Comparison of ENCODE assay signal across 22 cellular contexts in the genomic region with DNA sequence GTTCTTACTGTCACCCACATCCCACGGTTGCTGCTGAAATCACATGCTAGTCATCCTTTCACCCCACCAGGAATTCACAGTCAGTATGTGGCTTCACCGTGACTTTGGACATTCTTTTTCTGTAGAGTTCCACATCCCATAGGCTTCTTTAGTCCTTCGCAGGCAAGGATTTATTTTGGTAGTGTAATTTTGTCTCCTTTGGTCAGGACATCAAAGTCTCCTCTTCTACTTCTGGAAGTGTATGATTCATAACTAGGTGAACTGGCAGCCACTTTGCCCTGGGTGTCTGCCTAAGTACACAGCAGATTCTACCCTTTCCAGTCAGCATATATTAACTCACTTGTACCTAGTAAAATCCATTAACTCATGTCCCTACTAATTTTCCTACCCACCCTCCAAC.
"Had no signal": no experiment of that assay in that cellular context is flagged by ENCODE, and none has a peak within 500 bp of the region (broad histone marks: within the 10 kb centered on the region; RNA-seq: fewer than 3 reads in every experiment).

No MANE protein-coding gene starts in this region.

- H3K9me3 Mint-ChIP-seq: activated CD4-positive, alpha-beta memory T cell treated with anti-CD3 and anti-CD28 coated beads, Interleukin-2, amount 10 ng/mL, durations not matched to agents 7 days and 5 days; activated naive CD4-positive, alpha-beta T cell treated with anti-CD3 and anti-CD28 coated beads, Interleukin-2, amount 50 U/mL, for 72 hours had no signal

- H3K4me3 ChIP-seq: breast epithelium, gastroesophageal sphincter, heart right ventricle, right atrium auricular region, transverse colon had no signal

- ATAC-seq: activated naive CD4-positive, alpha-beta T cell treated with anti-CD3 and anti-CD28 coated beads, Interleukin-2, amount 50 U/mL, for 72 hours; effector memory CD8-positive, alpha-beta T cell; gastroesophageal sphincter; heart right ventricle; left colon; naive thymus-derived CD8-positive, alpha-beta T cell; stimulated activated naive CD8-positive, alpha-beta T cell treated with anti-CD3 and anti-CD28 coated beads, Interleukin-15, Interleukin-2, amounts not matched to agents 100 U/mL and 50 U/mL, for 24 hours; T-helper 17 cell; WTC11 had no signal

- H3K9me3 ChIP-seq: breast epithelium, transverse colon had no signal

- H3K4me1 ChIP-seq: breast epithelium, gastroesophageal sphincter, heart right ventricle, right atrium auricular region, transverse colon had no signal

- H3K36me3 Mint-ChIP-seq: activated naive CD4-positive, alpha-beta T cell treated with anti-CD3 and anti-CD28 coated beads, Interleukin-2, amount 50 U/mL, for 72 hours; naive thymus-derived CD8-positive, alpha-beta T cell had no signal

- H3K4me3 Mint-ChIP-seq: activated CD4-positive, alpha-beta memory T cell treated with anti-CD3 and anti-CD28 coated beads, Interleukin-2, amount 10 ng/mL, durations not matched to agents 7 days and 5 days; effector memory CD8-positive, alpha-beta T cell; naive thymus-derived CD8-positive, alpha-beta T cell; T-helper 17 cell; WTC11 had no signal

- H3K27ac Mint-ChIP-seq: activated CD4-positive, alpha-beta memory T cell treated with anti-CD3 and anti-CD28 coated beads, Interleukin-2, amount 10 ng/mL, durations not matched to agents 7 days and 5 days; activated naive CD4-positive, alpha-beta T cell treated with anti-CD3 and anti-CD28 coated beads, Interleukin-2, amount 50 U/mL, for 72 hours; effector memory CD8-positive, alpha-beta T cell; naive thymus-derived CD8-positive, alpha-beta T cell; T-helper 17 cell; WTC11 had no signal

- H3K36me3 ChIP-seq: breast epithelium, gastroesophageal sphincter, heart right ventricle, right atrium auricular region, transverse colon had no signal

- H3K27ac ChIP-seq: breast epithelium, epithelial cell of prostate, gastroesophageal sphincter, heart right ventricle, right atrium auricular region, transverse colon had no signal

- H3K27me3 ChIP-seq: breast epithelium, gastroesophageal sphincter, heart right ventricle, right atrium auricular region, transverse colon had no signal

- DNase-seq: activated CD4-positive, alpha-beta memory T cell treated with anti-CD3 and anti-CD28 coated beads, Interleukin-2, amount 10 ng/mL, durations not matched to agents 7 days and 5 days; activated CD4-positive, alpha-beta T cell treated with anti-CD3 and anti-CD28 coated beads for 4 hours; activated gamma-delta T cell; activated T-cell treated with anti-CD3 and anti-CD28 coated beads, Interleukin-2, amount 50 U/mL, for 48 hours; amniotic stem cell; dermis blood vessel endothelial cell; effector memory CD8-positive, alpha-beta T cell; heart right ventricle; left colon; naive thymus-derived CD8-positive, alpha-beta T cell; small intestine; stimulated activated CD4-positive, alpha-beta T cell treated with anti-CD3 and anti-CD28 coated beads, Interleukin-4, amount 100 ng/mL, for 4 hours; stimulated activated CD8-positive, alpha-beta memory T cell treated with anti-CD3 and anti-CD28 coated beads, Interleukin-4, amount 100 ng/mL, for 48 hours; stimulated activated naive CD8-positive, alpha-beta T cell treated with anti-CD3 and anti-CD28 coated beads, Interleukin-15, Interleukin-2, amounts not matched to agents 100 U/mL and 50 U/mL, for 24 hours; T-helper 17 cell; transverse colon had no signal

- H3K4me1 Mint-ChIP-seq: activated CD4-positive, alpha-beta memory T cell treated with anti-CD3 and anti-CD28 coated beads, Interleukin-2, amount 10 ng/mL, durations not matched to agents 7 days and 5 days; naive thymus-derived CD8-positive, alpha-beta T cell; T-helper 17 cell; WTC11 had no signal
